20 cellular contexts compared by ENCODE assay signal in the genomic region with DNA sequence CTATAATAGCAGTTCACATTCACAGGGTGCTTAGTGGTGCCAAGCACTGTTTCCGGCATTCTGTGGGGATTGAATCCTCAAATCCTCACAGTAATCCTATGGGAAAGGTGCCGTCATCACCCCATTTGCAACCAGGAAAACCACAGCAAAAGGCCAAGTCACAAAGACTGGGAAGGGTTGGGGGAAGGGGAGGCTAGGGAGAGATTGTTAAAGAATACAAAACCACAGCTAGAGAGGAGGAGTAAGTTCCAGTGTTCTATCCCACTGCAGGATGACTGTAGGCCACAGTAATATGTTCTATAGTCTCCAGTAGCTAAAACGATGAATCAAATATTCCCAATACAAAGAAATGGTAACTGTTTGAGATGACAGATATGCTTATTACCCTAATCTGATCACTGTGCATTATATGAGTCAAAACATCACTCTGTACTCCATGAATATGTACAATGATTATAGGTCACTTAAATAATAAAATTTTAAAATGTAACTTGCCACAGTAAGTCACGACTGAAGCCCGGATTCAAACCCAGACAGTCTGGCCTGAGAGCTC.
DNase-seq lines count a peak whose midpoint lies in the region; ATAC-seq, FAIRE-seq and TF ChIP-seq lines count a peak whose summit lies in the region.
"Had no signal": no experiment of that assay in that cellular context is flagged by ENCODE, and none has a peak within 500 bp of the region (broad histone marks: within the 10 kb centered on the region; RNA-seq: fewer than 3 reads in every experiment).

No MANE protein-coding gene starts in this region.

- H3K79me2 ChIP-seq in Karpas-422 (ENCODE audit: low read length) (no peaks in the 10 kb centered on the region), astrocyte (ENCODE audit: insufficient read depth, low read length) (no peaks in the 10 kb centered on the region)

- H3K9me2 ChIP-seq in Karpas-422 (replicated peaks; ENCODE audit: insufficient read depth, low read length), result no peaks in the 10 kb centered on the region

- H3K4me3 Mint-ChIP-seq in astrocyte (ENCODE audit: unreplicated experiment) (no peak overlapping the region), nephron (no peak overlapping the region)
- H3K4me3 Mint-ChIP-seq: naive B cell had no signal

- H2AFZ ChIP-seq in Karpas-422 (ENCODE audit: low read length) (0 out of 2 replicates have a peak overlapping the region, but pooled peaks have one; percentile 34), astrocyte (ENCODE audit: low read depth, low read length) (no peak overlapping the region)

- no peaks in the 10 kb centered on the region for H3K27me3 ChIP-seq in Karpas-422 (ENCODE audit: low read length)
- H3K27me3 ChIP-seq in astrocyte (ENCODE audit: insufficient read depth, low read length), result no peaks in the 10 kb centered on the region
- H3K27me3 ChIP-seq: gastroesophageal sphincter had no signal

- H3K4me1 ChIP-seq in Karpas-422 (ENCODE audit: low read length) (peaks cover 11% of the 10 kb centered on the region), astrocyte (ENCODE audit: insufficient read depth, low read length) (peaks cover 16% of the 10 kb centered on the region)

- no peak overlapping the region for H3K27ac ChIP-seq in Karpas-422 (ENCODE audit: low read length)
- peak overlapping the region; percentile 39 for H3K27ac ChIP-seq in astrocyte (ENCODE audit: low read depth, low read length)
- H3K27ac ChIP-seq: gastroesophageal sphincter, SK-N-MC had no signal

- no peaks in the 10 kb centered on the region for H4K20me1 ChIP-seq in Karpas-422 (ENCODE audit: insufficient read depth, low read depth, low read length)
- no peaks in the 10 kb centered on the region for H4K20me1 ChIP-seq in astrocyte (ENCODE audit: insufficient read depth, low read length)

- H3K9ac ChIP-seq in Karpas-422 (ENCODE audit: low read length) (no peak overlapping the region), astrocyte (ENCODE audit: low read length) (peak overlapping the region; percentile 10)

- H3K9me3 Mint-ChIP-seq in astrocyte (ENCODE audit: unreplicated experiment), result no peaks in the 10 kb centered on the region
- H3K9me3 Mint-ChIP-seq in nephron, result no peaks in the 10 kb centered on the region
- H3K9me3 Mint-ChIP-seq: naive B cell had no signal

- H3K4me2 ChIP-seq in Karpas-422 (ENCODE audit: low read depth, low read length, poor library complexity, severe bottlenecking) (peak overlapping the region; percentile 46), astrocyte (ENCODE audit: low read length) (peak overlapping the region; percentile 24)

- no peak overlapping the region for H3K4me3 ChIP-seq in Karpas-422 (ENCODE audit: low read length)
- no peak overlapping the region for H3K4me3 ChIP-seq in astrocyte (ENCODE audit: insufficient read depth, low read depth, low read length)
- H3K4me3 ChIP-seq: gastroesophageal sphincter, SK-N-MC had no signal

- TF ChIP-seq CTCF in astrocyte (IDR thresholded peaks at IDR 0.05; ENCODE audit: insufficient read depth, low read depth, low read length), result no peak
- no peak for TF ChIP-seq CTCF in nephron (IDR thresholded peaks at IDR 0.05; ENCODE audit: unreplicated experiment in 3 of 3)

- FAIRE-seq in astrocyte (lab: Jason Lieb, UNC), result no peak
- FAIRE-seq: G401.6, GM19239, keratinocyte had no signal

- H3K4me1 Mint-ChIP-seq in astrocyte (ENCODE audit: low read depth, unreplicated experiment), result peaks cover 34% of the 10 kb centered on the region
- H3K4me1 Mint-ChIP-seq in nephron, result peaks cover 42% of the 10 kb centered on the region

- H3K27ac Mint-ChIP-seq in astrocyte (ENCODE audit: unreplicated experiment) (peak overlapping the region; percentile 58), nephron (peak overlapping the region; percentile 5 to 9 (median 7))

- ATAC-seq in GM21526 (IDR thresholded peaks at IDR 0.05; ENCODE audit: low FRiP score, unreplicated experiment) (no peak), GM19395 (IDR thresholded peaks at IDR 0.05; ENCODE audit: unreplicated experiment) (no peak)
- ATAC-seq: gastroesophageal sphincter had no signal

- DNase-seq in EH (ENCODE audit: low read depth), result peak; percentile 35
- DNase-seq in Karpas-422, result no peak
- DNase-seq in astrocyte (ENCODE audit: low read depth), result peak; percentile 80
- no peak for DNase-seq in epidermal melanocyte (ENCODE audit: insufficient read length, low spot score)
- DNase-seq in HUDEP-2 (lab: John Stamatoyannopoulos, UW; ENCODE audit: unreplicated experiment in 76 of 76), result no peak
- DNase-seq: activated CD4-positive, CD25-positive, alpha-beta regulatory T cell treated with anti-CD3 and anti-CD28 coated beads, Interleukin-2, amount 50 U/mL, for 72 hours; GOT3; naive B cell; NK-92 treated with Interleukin-12 subunit alpha and Interleukin-12 subunit beta, amount 100 ng/mL, for 24 hours; retina; stimulated activated CD4-positive, alpha-beta T cell treated with anti-CD3 and anti-CD28 coated beads, Interleukin-4, amount 100 ng/mL, for 24 hours; stimulated activated naive CD4-positive, alpha-beta T cell had no signal

- no peaks in the 10 kb centered on the region for H3K36me3 Mint-ChIP-seq in astrocyte (ENCODE audit: low read depth, unreplicated experiment)
- H3K36me3 Mint-ChIP-seq in nephron (ENCODE audit: low read depth), result no peaks in the 10 kb centered on the region
- H3K36me3 Mint-ChIP-seq: naive B cell had no signal

- no peaks in the 10 kb centered on the region for H3K9me3 ChIP-seq in Karpas-422 (ENCODE audit: low read length)
- no peaks in the 10 kb centered on the region for H3K9me3 ChIP-seq in astrocyte (ENCODE audit: insufficient read depth, low read depth, low read length)
- H3K9me3 ChIP-seq: gastroesophageal sphincter had no signal

- H3K36me3 ChIP-seq in Karpas-422 (ENCODE audit: insufficient read depth, low read length) (no peaks in the 10 kb centered on the region), astrocyte (ENCODE audit: insufficient read depth, low read length) (no peaks in the 10 kb centered on the region)
- H3K36me3 ChIP-seq: gastroesophageal sphincter had no signal

- H3K27me3 Mint-ChIP-seq in astrocyte (ENCODE audit: low read depth, unreplicated experiment) (no peaks in the 10 kb centered on the region), nephron (ENCODE audit: low read depth) (peaks cover 8% of the 10 kb centered on the region)

Comparison
In these comparisons a context has a peak if more than half of its experiments do, and no peak if none do; other contexts are left out.
1. DNase-seq: peak in EH (single experiment) and astrocyte (single experiment); none in Karpas-422 (single experiment), epidermal melanocyte (single experiment) and HUDEP-2 (0 of 76).